Comparison of ENCODE assay signal across 8 cellular contexts in the genomic region with DNA sequence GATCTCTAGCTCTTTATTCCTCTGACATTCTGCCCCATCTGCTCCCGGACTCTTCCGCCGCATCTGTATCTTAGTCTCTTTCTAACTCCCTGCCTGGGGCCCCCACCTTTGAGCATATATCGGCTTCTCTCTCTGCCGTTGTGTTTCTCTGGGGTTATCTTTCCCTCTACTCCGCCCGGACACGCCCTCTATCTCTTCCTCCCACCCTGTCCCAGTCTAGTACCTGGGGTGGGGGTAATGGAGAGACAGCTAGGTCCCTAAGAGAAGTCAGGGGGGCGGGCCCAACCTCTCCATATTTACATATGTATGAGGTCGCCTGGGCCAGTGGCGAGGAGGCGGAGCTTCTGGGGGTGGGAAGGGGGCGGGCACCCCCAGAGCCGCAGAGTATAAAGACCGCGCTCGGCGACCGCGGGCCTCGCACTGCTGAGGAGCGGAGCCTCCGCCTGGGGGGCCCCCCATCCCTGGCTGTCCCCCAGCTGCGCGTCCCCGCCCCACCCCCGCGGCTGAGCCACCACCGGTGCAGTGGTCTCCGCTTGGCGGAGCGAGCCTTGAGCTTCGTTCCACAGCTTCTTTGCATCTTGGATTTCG. TPM values are rescaled to one million over a fixed set of nuclear protein-coding genes. Genes with fewer than 3 reads are reported as not detected.
DNase-seq lines count a peak whose midpoint lies in the region; ATAC-seq lines count a peak whose summit lies in the region.

A gene with protein sequence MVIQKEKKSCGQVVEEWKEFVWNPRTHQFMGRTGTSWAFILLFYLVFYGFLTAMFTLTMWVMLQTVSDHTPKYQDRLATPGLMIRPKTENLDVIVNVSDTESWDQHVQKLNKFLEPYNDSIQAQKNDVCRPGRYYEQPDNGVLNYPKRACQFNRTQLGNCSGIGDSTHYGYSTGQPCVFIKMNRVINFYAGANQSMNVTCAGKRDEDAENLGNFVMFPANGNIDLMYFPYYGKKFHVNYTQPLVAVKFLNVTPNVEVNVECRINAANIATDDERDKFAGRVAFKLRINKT (plus strand): TSS at position 418 of the 588 bp plus-strand sequence. CDS start 593 bp downstream, outside the sequence.

- H3K27ac Mint-ChIP-seq in activated CD8-positive, alpha-beta T cell treated with anti-CD3 and anti-CD28 coated beads, Interleukin-2, amount 10 ng/mL, durations not matched to agents 7 days and 5 days = no peak within 1 kb of the TSS

- CTCF ChIA-PET in activated CD8-positive, alpha-beta T cell treated with anti-CD3 and anti-CD28 coated beads, Interleukin-2, amount 10 ng/mL, durations not matched to agents 7 days and 5 days (lab: Charles Lee) = interaction anchor here (0.8 to 2.0 kb wide), 6 partner anchors 18 to 38 kb away, joined by 3 to 8 read pairs (median 4); partner anchors contain the start of genes SAT2 and TP53

- H3K36me3 Mint-ChIP-seq in activated CD8-positive, alpha-beta T cell treated with anti-CD3 and anti-CD28 coated beads, Interleukin-2, amount 10 ng/mL, durations not matched to agents 7 days and 5 days (ENCODE audit: low read depth) = no peaks in the 10 kb centered on the region

- ATAC-seq in GM18498 (IDR thresholded peaks at IDR 0.05; ENCODE audit: unreplicated experiment) = peak; percentile 56
- peak; percentile 88 for ATAC-seq in activated CD8-positive, alpha-beta T cell treated with anti-CD3 and anti-CD28 coated beads, Interleukin-2, amount 10 ng/mL, durations not matched to agents 7 days and 5 days
- ATAC-seq in HG03460 (IDR thresholded peaks at IDR 0.05; ENCODE audit: unreplicated experiment) = no peak

- DNase-seq in NCI-H2227 (lab: John Stamatoyannopoulos, UW; ENCODE audit: unreplicated experiment) = peak; percentile 90
- peak; percentile 77 for DNase-seq in activated CD8-positive, alpha-beta T cell treated with anti-CD3 and anti-CD28 coated beads, Interleukin-2, amount 10 ng/mL, durations not matched to agents 7 days and 5 days
- DNase-seq in ecto neural progenitor cell (ENCODE audit: low spot score) = peak; percentile 96
- peak; percentile 78 for DNase-seq in medulla oblongata (ENCODE audit: extremely low spot score)
- DNase-seq in stimulated activated CD4-positive, alpha-beta T cell treated with anti-CD3 and anti-CD28 coated beads, TNF-alpha, amount 100 ng/mL, for 4 hours (ENCODE audit: low read depth in 3 of 3) = peak; percentile 46 to 61 (median 47)
- no peak for DNase-seq in NCI-H187 treated with DMSO at 0.1 percent for 48 hours (lab: John Stamatoyannopoulos, UW)

- no peaks in the 10 kb centered on the region for H3K9me3 Mint-ChIP-seq in activated CD8-positive, alpha-beta T cell treated with anti-CD3 and anti-CD28 coated beads, Interleukin-2, amount 10 ng/mL, durations not matched to agents 7 days and 5 days (ENCODE audit: insufficient read depth)

- POLR2A ChIA-PET in activated CD8-positive, alpha-beta T cell treated with anti-CD3 and anti-CD28 coated beads, Interleukin-2, amount 10 ng/mL, durations not matched to agents 7 days and 5 days (lab: Charles Lee) = interaction anchor here (0.6 to 3.5 kb wide), 5 partner anchors 9 to 77 kb away, joined by 3 to 23 read pairs (median 3); partner anchors contain the start of genes SAT2, TP53 and WRAP53

- peaks cover 52% of the 10 kb centered on the region for H3K27me3 Mint-ChIP-seq in activated CD8-positive, alpha-beta T cell treated with anti-CD3 and anti-CD28 coated beads, Interleukin-2, amount 10 ng/mL, durations not matched to agents 7 days and 5 days (ENCODE audit: low read depth)

- peak within 1 kb of the TSS; percentile 66 for H3K4me3 Mint-ChIP-seq in activated CD8-positive, alpha-beta T cell treated with anti-CD3 and anti-CD28 coated beads, Interleukin-2, amount 10 ng/mL, durations not matched to agents 7 days and 5 days

- peaks cover 12% of the 10 kb centered on the region for H3K4me1 Mint-ChIP-seq in activated CD8-positive, alpha-beta T cell treated with anti-CD3 and anti-CD28 coated beads, Interleukin-2, amount 10 ng/mL, durations not matched to agents 7 days and 5 days (ENCODE audit: low read depth)

RNA-seq across cellular contexts. Expression of the gene that starts here (rescaled TPM):
- not detected for total RNA-seq in activated CD8-positive, alpha-beta T cell treated with anti-CD3 and anti-CD28 coated beads, Interleukin-2, amount 10 ng/mL, durations not matched to agents 7 days and 5 days

Comparison
In these comparisons a context has a peak if more than half of its experiments do, and no peak if none do; other contexts are left out.
1. Peak in DNase-seq and ATAC-seq in activated CD8-positive, alpha-beta T cell treated with anti-CD3 and anti-CD28 coated beads, Interleukin-2, amount 10 ng/mL, durations not matched to agents 7 days and 5 days; RNA of the gene not detected or under 1 TPM.